Comparison of ENCODE assay signal across 10 cellular contexts in the genomic region with DNA sequence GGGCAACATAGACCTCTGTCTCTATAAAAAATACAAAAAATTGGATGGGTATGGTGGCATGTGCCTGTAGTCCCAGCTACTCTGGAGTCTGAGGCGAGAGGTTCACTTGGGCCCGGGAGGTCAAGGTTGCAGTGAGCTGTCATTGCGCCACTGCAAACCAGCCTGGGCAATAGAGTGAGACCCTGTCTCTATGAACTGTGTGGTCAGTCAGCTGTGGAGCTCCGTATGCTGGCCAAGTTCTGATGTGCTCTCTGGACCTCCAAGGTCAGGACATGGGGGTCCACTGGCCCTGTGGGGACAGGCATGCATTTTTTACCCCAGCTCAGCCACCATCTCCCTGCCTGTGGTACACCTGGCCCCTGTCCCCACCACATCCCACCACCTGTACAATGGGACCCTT.
"Had no signal": no experiment of that assay in that cellular context is flagged by ENCODE, and none has a peak within 500 bp of the region (broad histone marks: within the 10 kb centered on the region; RNA-seq: fewer than 3 reads in every experiment).

No MANE protein-coding gene starts in this region.

- H3K27ac ChIP-seq: GM23248, HL-60 had no signal

- H2AFZ ChIP-seq: GM23248 had no signal

- H3K9me3 ChIP-seq: HAP-1 had no signal

- ATAC-seq: HCT116, K562 had no signal

- FAIRE-seq: K562 had no signal

- H3K4me3 ChIP-seq: GM23248, HAP-1, K562 had no signal

- H3K9ac ChIP-seq: GM23248 had no signal

- DNase-seq: GM23248, GOT3, H7, HFFc6, IMR-90, KG1 had no signal

- H3K4me1 ChIP-seq: HAP-1 had no signal
